ENCODE assay signal across 18 cellular contexts in the genomic region with DNA sequence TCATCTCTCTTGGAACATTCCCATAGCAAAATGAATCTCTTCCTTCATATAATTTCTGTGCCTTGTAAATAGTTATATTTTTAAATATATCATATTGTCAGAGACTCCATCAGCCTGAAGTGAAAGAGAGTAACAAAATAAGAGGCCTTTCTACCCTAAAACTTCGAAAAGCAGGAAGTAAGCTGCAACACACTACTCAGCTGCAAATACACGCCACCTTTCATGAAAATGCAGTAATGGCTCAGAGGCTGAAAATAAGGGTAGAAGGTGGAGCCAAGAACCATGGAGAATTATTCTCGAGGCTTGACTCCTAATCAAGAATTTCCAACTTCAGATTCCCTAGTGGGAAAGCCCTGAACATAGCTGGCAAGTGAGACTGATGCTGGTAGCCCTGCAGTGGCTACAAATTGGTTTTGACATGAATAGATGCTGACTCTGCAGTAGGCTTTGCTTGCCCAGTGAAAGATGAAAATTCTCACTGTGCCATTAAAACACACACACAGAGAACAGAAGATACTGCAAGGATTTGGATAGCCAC. TPM values are rescaled to one million over a fixed set of nuclear protein-coding genes. Genes with fewer than 3 reads are reported as not detected.
DNase-seq lines count a peak whose midpoint lies in the region; ATAC-seq and TF ChIP-seq lines count a peak whose summit lies in the region.
"Had no signal": no experiment of that assay in that cellular context is flagged by ENCODE, and none has a peak within 500 bp of the region (broad histone marks: within the 10 kb centered on the region; RNA-seq: fewer than 3 reads in every experiment).

No MANE protein-coding gene starts in this region.

- DNase-seq in activated CD4-positive, alpha-beta T cell treated with anti-CD3 and anti-CD28 coated beads, Interleukin-2, amount 10 ng/mL, durations not matched to agents 24 days and 14 days, result no peak
- no peak for DNase-seq in activated CD4-positive, alpha-beta T cell treated with anti-CD3 and anti-CD28 coated beads, Interleukin-2, amount 50 U/mL, for 1 hour
- peak; percentile 27 for DNase-seq in MV-4-11 (lab: John Stamatoyannopoulos, UW)
- no peak for DNase-seq in activated CD8-positive, alpha-beta T cell treated with anti-CD3 and anti-CD28 coated beads for 36 hours
- peak in 5 of 10 donors; percentile 18 to 61 (median 48) for DNase-seq in naive thymus-derived CD8-positive, alpha-beta T cell
- DNase-seq in stimulated activated CD4-positive, alpha-beta T cell treated with anti-CD3 and anti-CD28 coated beads, Interleukin-4, amount 100 ng/mL, for 24 hours, result no peak
- DNase-seq in GM10266 (ENCODE audit: extremely low spot score), result no peak
- no peak for DNase-seq in ovary
- DNase-seq: activated CD4-positive, alpha-beta T cell treated with anti-CD3 and anti-CD28 coated beads, Interleukin-2, amount 50 U/mL, for 4 hours; activated gamma-delta T cell; Caco-2; GDM1; heart right ventricle; NCI-H2107; pancreas had no signal

- POLR2A ChIA-PET in activated CD8-positive, alpha-beta T cell treated with anti-CD3 and anti-CD28 coated beads for 36 hours (lab: Charles Lee), result interaction anchor here (0.6 to 0.8 kb wide), 2 partner anchors 16 to 371 kb away, joined by 3 read pairs; no protein-coding TSS in a partner anchor
- POLR2A ChIA-PET in naive thymus-derived CD8-positive, alpha-beta T cell (lab: Charles Lee), result interaction anchor here (9.8 kb wide), 1 partner anchor 30 kb away, joined by 140 read pairs; the partner anchor contains the start of gene PTGER4

- no peak for TF ChIP-seq EP300 in ovary (IDR thresholded peaks at IDR 0.05)

- H3K9me3 Mint-ChIP-seq in activated CD4-positive, alpha-beta T cell treated with anti-CD3 and anti-CD28 coated beads, Interleukin-2, amount 10 ng/mL, durations not matched to agents 24 days and 14 days, result peaks cover 14% of the 10 kb centered on the region
- peaks cover 3% of the 10 kb centered on the region for H3K9me3 Mint-ChIP-seq in activated CD8-positive, alpha-beta T cell treated with anti-CD3 and anti-CD28 coated beads for 36 hours
- peaks cover 0 to 4% (median 0%) of the 10 kb centered on the region in 9 donors for H3K9me3 Mint-ChIP-seq in naive thymus-derived CD8-positive, alpha-beta T cell

- no peak overlapping the region for H3K27ac ChIP-seq in ovary
- H3K27ac ChIP-seq: pancreas had no signal

- H3K27me3 ChIP-seq in ovary, result no peaks in the 10 kb centered on the region
- H3K27me3 ChIP-seq: heart right ventricle, pancreas had no signal

- H3K36me3 ChIP-seq in ovary, result no peaks in the 10 kb centered on the region
- H3K36me3 ChIP-seq: HAP-1, heart right ventricle, pancreas had no signal

- TF ChIP-seq POLR2A in ovary (IDR thresholded peaks at IDR 0.05), result no peak

- no peak overlapping the region for H3K4me3 ChIP-seq in ovary
- H3K4me3 ChIP-seq: HAP-1, heart right ventricle, pancreas had no signal

- ATAC-seq in activated CD8-positive, alpha-beta T cell treated with anti-CD3 and anti-CD28 coated beads for 36 hours, result no peak
- ATAC-seq in naive thymus-derived CD8-positive, alpha-beta T cell, result peak; percentile 47
- ATAC-seq: heart right ventricle, HepG2, pancreas, Right ventricle myocardium inferior had no signal

- H3K4me3 Mint-ChIP-seq in activated CD4-positive, alpha-beta T cell treated with anti-CD3 and anti-CD28 coated beads, Interleukin-2, amount 10 ng/mL, durations not matched to agents 24 days and 14 days, result peak overlapping the region; percentile 19
- H3K4me3 Mint-ChIP-seq in activated CD8-positive, alpha-beta T cell treated with anti-CD3 and anti-CD28 coated beads for 36 hours, result no peak overlapping the region
- H3K4me3 Mint-ChIP-seq in naive thymus-derived CD8-positive, alpha-beta T cell, result peak overlapping the region in 8 of 10 donors; percentile 1 to 41 (median 36)

- H3K27me3 Mint-ChIP-seq in activated CD4-positive, alpha-beta T cell treated with anti-CD3 and anti-CD28 coated beads, Interleukin-2, amount 10 ng/mL, durations not matched to agents 24 days and 14 days, result no peaks in the 10 kb centered on the region
- H3K27me3 Mint-ChIP-seq in activated CD8-positive, alpha-beta T cell treated with anti-CD3 and anti-CD28 coated beads for 36 hours, result no peaks in the 10 kb centered on the region
- no peaks in the 10 kb centered on the region for H3K27me3 Mint-ChIP-seq in naive thymus-derived CD8-positive, alpha-beta T cell

- WGBS in ovary, 3 donors, result 68 to 75% (median 71%) methylated on average over 3 of the region's 3 CpGs

- H3K4me1 ChIP-seq in ovary (ENCODE audit: insufficient read depth), result no peaks in the 10 kb centered on the region
- H3K4me1 ChIP-seq: Caco-2, HAP-1 had no signal

- H3K9me3 ChIP-seq in ovary, result no peaks in the 10 kb centered on the region
- H3K9me3 ChIP-seq: Caco-2, HAP-1, heart right ventricle, pancreas had no signal

- intact Hi-C loops in activated CD4-positive, alpha-beta T cell treated with anti-CD3 and anti-CD28 coated beads, Interleukin-2, amount 10 ng/mL, durations not matched to agents 24 days and 14 days (cut with micrococcal nuclease), result no loop called here
- intact Hi-C loops in activated CD8-positive, alpha-beta T cell treated with anti-CD3 and anti-CD28 coated beads for 36 hours (cut with micrococcal nuclease), result no loop called here
- intact Hi-C loops in ovary (cut with DNase I), result no loop called here

- TF ChIP-seq CTCF in activated CD8-positive, alpha-beta T cell treated with anti-CD3 and anti-CD28 coated beads for 36 hours (IDR thresholded peaks at IDR 0.05), result no peak
- TF ChIP-seq CTCF in GM10266 (IDR thresholded peaks at IDR 0.05; ENCODE audit: control insufficient read depth, insufficient read depth, low read depth, missing control alignments), result no peak
- no peak for TF ChIP-seq CTCF in ovary (IDR thresholded peaks at IDR 0.05)

- peaks cover 26% of the 10 kb centered on the region for H3K36me3 Mint-ChIP-seq in activated CD4-positive, alpha-beta T cell treated with anti-CD3 and anti-CD28 coated beads, Interleukin-2, amount 10 ng/mL, durations not matched to agents 24 days and 14 days (ENCODE audit: low read depth)
- peaks cover 2% of the 10 kb centered on the region for H3K36me3 Mint-ChIP-seq in activated CD8-positive, alpha-beta T cell treated with anti-CD3 and anti-CD28 coated beads for 36 hours (ENCODE audit: low read depth)
- H3K36me3 Mint-ChIP-seq in naive thymus-derived CD8-positive, alpha-beta T cell, result no peaks in the 10 kb centered on the region

- peaks cover 57% of the 10 kb centered on the region for H3K4me1 Mint-ChIP-seq in activated CD4-positive, alpha-beta T cell treated with anti-CD3 and anti-CD28 coated beads, Interleukin-2, amount 10 ng/mL, durations not matched to agents 24 days and 14 days
- H3K4me1 Mint-ChIP-seq in activated CD8-positive, alpha-beta T cell treated with anti-CD3 and anti-CD28 coated beads for 36 hours (ENCODE audit: low read depth), result peaks cover 59% of the 10 kb centered on the region
- H3K4me1 Mint-ChIP-seq in naive thymus-derived CD8-positive, alpha-beta T cell, result peaks cover 37 to 64% (median 56%) of the 10 kb centered on the region in 4 donors

- H3K27ac Mint-ChIP-seq in activated CD4-positive, alpha-beta T cell treated with anti-CD3 and anti-CD28 coated beads, Interleukin-2, amount 10 ng/mL, durations not matched to agents 24 days and 14 days, result peak overlapping the region; percentile 74
- peak overlapping the region; percentile 51 for H3K27ac Mint-ChIP-seq in activated CD8-positive, alpha-beta T cell treated with anti-CD3 and anti-CD28 coated beads for 36 hours
- peak overlapping the region; percentile 47 to 96 (median 91) for H3K27ac Mint-ChIP-seq in naive thymus-derived CD8-positive, alpha-beta T cell

- CTCF ChIA-PET in activated CD8-positive, alpha-beta T cell treated with anti-CD3 and anti-CD28 coated beads for 36 hours (lab: Charles Lee), result no interaction called here

RNA-seq across cellular contexts. Expression of gene PTGER4, which starts 30.2 kb away (rescaled TPM):
- total RNA-seq in activated CD4-positive, alpha-beta T cell treated with anti-CD3 and anti-CD28 coated beads, Interleukin-2, amount 10 ng/mL, durations not matched to agents 24 days and 14 days, result 49.1 and 53.0 TPM in 2 replicates
- total RNA-seq in activated CD8-positive, alpha-beta T cell treated with anti-CD3 and anti-CD28 coated beads for 36 hours, result 10 to 100 TPM; 62.8 to 62.9 TPM
- 10 to 100 TPM; 28.2 to 30.7 TPM for total RNA-seq in naive thymus-derived CD8-positive, alpha-beta T cell
- polyA plus RNA-seq in naive thymus-derived CD8-positive, alpha-beta T cell, result 10 to 100 TPM; 36.0 to 43.8 (median 41.6) TPM
- 1 to 10 TPM in 5 of 7 donors, under 1 TPM in 2; 0.66 to 8.8 (median 2.8) TPM for total RNA-seq in ovary
- polyA plus RNA-seq in ovary, result 1 to 10 TPM; 1.0 to 3.5 TPM
